18 cellular contexts compared by ENCODE assay signal in the genomic region with DNA sequence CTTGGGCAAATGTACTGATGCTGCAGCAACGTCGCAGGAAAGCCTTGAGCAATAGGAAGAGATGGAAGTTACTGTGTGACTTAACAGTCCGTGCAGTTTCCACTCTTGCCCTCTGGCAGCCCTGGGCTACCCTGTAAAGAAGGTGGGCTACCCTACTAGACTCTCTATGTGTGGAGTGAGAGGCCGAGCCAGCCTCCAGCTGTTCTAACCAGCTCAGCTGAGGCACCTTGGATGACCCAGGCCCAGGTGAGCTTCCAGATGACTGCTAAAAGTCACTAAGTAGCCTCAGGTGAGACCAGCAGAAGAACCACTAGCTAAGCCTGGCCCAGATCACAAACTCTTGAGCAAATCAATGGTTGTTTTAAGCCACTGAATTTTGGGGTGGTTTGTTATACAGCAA. TPM values are rescaled to one million over a fixed set of nuclear protein-coding genes. Genes with fewer than 3 reads are reported as not detected.
DNase-seq lines count a peak whose midpoint lies in the region; ATAC-seq, FAIRE-seq and TF ChIP-seq lines count a peak whose summit lies in the region.
"Had no signal": no experiment of that assay in that cellular context is flagged by ENCODE, and none has a peak within 500 bp of the region (broad histone marks: within the 10 kb centered on the region; RNA-seq: fewer than 3 reads in every experiment).

No MANE protein-coding gene starts in this region.

- H2BK20ac ChIP-seq in H9 (ENCODE audit: low read depth, low read length, poor library complexity, severe bottlenecking): no peak overlapping the region

- H3K14ac ChIP-seq in H9 (ENCODE audit: insufficient read depth, low read length): no peak overlapping the region

- H3K56ac ChIP-seq in H9 (ENCODE audit: insufficient read length, low read depth, low read length): no peak overlapping the region

- H3T11ph ChIP-seq in H9 (ENCODE audit: low read length): no peak overlapping the region

- no peak for TF ChIP-seq RAD21 in HepG2 (CRISPR knock-in tag; IDR thresholded peaks at IDR 0.05)

- no peak overlapping the region for H4K8ac ChIP-seq in H9 (replicated peaks; ENCODE audit: insufficient read length, low read depth, low read length)

- FAIRE-seq in HepG2 (lab: Jason Lieb, UNC): no peak
- FAIRE-seq: GM12892 had no signal

- H4K5ac ChIP-seq in H9 (ENCODE audit: insufficient read length, low read depth, low read length): no peak overlapping the region

- peaks cover 11% of the 10 kb centered on the region; the same call in 1 of the 2 replicates for H3K9me3 ChIP-seq in HepG2 (ENCODE audit: low read length)
- H3K9me3 ChIP-seq in H9 (ENCODE audit: control insufficient read depth, low read depth, low read length): peaks cover 18% of the 10 kb centered on the region
- H3K9me3 ChIP-seq: Caco-2 had no signal

- no peaks in the 10 kb centered on the region for H3K4me1 Mint-ChIP-seq in activated CD4-positive, alpha-beta T cell treated with anti-CD3 and anti-CD28 coated beads, Interleukin-2, amount 10 ng/mL, durations not matched to agents 7 days and 5 days
- H3K4me1 Mint-ChIP-seq in activated CD4-positive, alpha-beta T cell treated with anti-CD3 and anti-CD28 coated beads for 36 hours: no peaks in the 10 kb centered on the region
- H3K4me1 Mint-ChIP-seq in chondrocyte (ENCODE audit: low read depth): no peaks in the 10 kb centered on the region
- no peaks in the 10 kb centered on the region for H3K4me1 Mint-ChIP-seq in type B pancreatic cell (ENCODE audit: unreplicated experiment)
- H3K4me1 Mint-ChIP-seq in H9: no peaks in the 10 kb centered on the region
- H3K4me1 Mint-ChIP-seq: CD14-positive monocyte, GM23338 had no signal

- POLR2A ChIA-PET in activated CD4-positive, alpha-beta T cell treated with anti-CD3 and anti-CD28 coated beads, Interleukin-2, amount 10 ng/mL, durations not matched to agents 7 days and 5 days (lab: Charles Lee): no interaction called here
- POLR2A ChIA-PET in activated CD4-positive, alpha-beta T cell treated with anti-CD3 and anti-CD28 coated beads for 36 hours (lab: Charles Lee): no interaction called here
- POLR2A ChIA-PET in HepG2 (lab: Yijun Ruan, JAX): no interaction called here

- H3K4ac ChIP-seq in H9 (ENCODE audit: low read depth, low read length): no peak overlapping the region

- H3K27me3 ChIP-seq in HepG2 (ENCODE audit: control insufficient read depth in 1 of 2, insufficient read depth in 2 of 2, low read length in 2 of 2) (peaks cover 0 to 8% of the 10 kb centered on the region in 2 experiments; a peak in 2 of 5 replicates), H9 (ENCODE audit: insufficient read depth, low read length) (no peaks in the 10 kb centered on the region)

- DNase-seq in activated CD4-positive, alpha-beta T cell treated with anti-CD3 and anti-CD28 coated beads, Interleukin-2, amount 10 ng/mL, durations not matched to agents 7 days and 5 days: peak; percentile 3
- no peak for DNase-seq in activated CD4-positive, alpha-beta T cell treated with anti-CD3 and anti-CD28 coated beads for 36 hours
- DNase-seq in chondrocyte (ENCODE audit: low spot score) (peak; percentile 58), left lobe of liver (ENCODE audit: low spot score) (peak; percentile 15), type B pancreatic cell (ENCODE audit: extremely low spot score, unreplicated experiment) (peak; percentile 53), HepG2 (ENCODE audit: low spot score) (no peak), H9 (no peak)
- DNase-seq in effector CD8-positive, alpha-beta T cell (lab: John Stamatoyannopoulos, UW): no peak
- DNase-seq: Caco-2, DND-41, GDM1 had no signal

- H3K9ac ChIP-seq in HepG2 (ENCODE audit: insufficient read depth, low read depth, low read length): no peak overlapping the region
- H3K9ac ChIP-seq in H9 (ENCODE audit: extremely low read depth, insufficient read length, low read length): no peak overlapping the region

- no peak overlapping the region for H4K91ac ChIP-seq in H9 (ENCODE audit: insufficient read length, low read depth, low read length)

- H3K4me1 ChIP-seq in HepG2 (ENCODE audit: insufficient read depth, low read length) (no peaks in the 10 kb centered on the region), H9 (ENCODE audit: insufficient read depth, low read length) (no peaks in the 10 kb centered on the region)
- H3K4me1 ChIP-seq: Caco-2, HAP-1 had no signal

- H4K20me1 ChIP-seq in HepG2 (ENCODE audit: insufficient read depth, low read length) (no peaks in the 10 kb centered on the region), H9 (ENCODE audit: control insufficient read depth, insufficient read depth, insufficient read length) (no peaks in the 10 kb centered on the region)

- no peaks in the 10 kb centered on the region for H3K79me2 ChIP-seq in HepG2 (ENCODE audit: insufficient read depth, low read length)
- H3K79me2 ChIP-seq in H9 (ENCODE audit: insufficient read depth, low read length): no peaks in the 10 kb centered on the region

- H2BK120ac ChIP-seq in H9 (ENCODE audit: low read depth, low read length, poor library complexity, severe bottlenecking): no peak overlapping the region

- H3K27ac ChIP-seq in HepG2 (ENCODE audit: extremely low read length, insufficient read depth, low read length): no peak overlapping the region
- H3K27ac ChIP-seq in H9 (ENCODE audit: insufficient read length, low read depth, low read length): no peak overlapping the region
- H3K27ac ChIP-seq: 22Rv1 had no signal

- H3K4me3 Mint-ChIP-seq in activated CD4-positive, alpha-beta T cell treated with anti-CD3 and anti-CD28 coated beads, Interleukin-2, amount 10 ng/mL, durations not matched to agents 7 days and 5 days: no peak overlapping the region
- H3K4me3 Mint-ChIP-seq in activated CD4-positive, alpha-beta T cell treated with anti-CD3 and anti-CD28 coated beads for 36 hours: no peak overlapping the region
- H3K4me3 Mint-ChIP-seq in chondrocyte (ENCODE audit: unreplicated experiment) (no peak overlapping the region), type B pancreatic cell (no peak overlapping the region), H9 (no peak overlapping the region)
- H3K4me3 Mint-ChIP-seq: CD14-positive monocyte; CD8-positive, alpha-beta T cell; GM23338 had no signal

- no peaks in the 10 kb centered on the region for H3K36me3 ChIP-seq in HepG2 (replicated peaks in 1 of 2; ENCODE audit: control insufficient read depth in 1 of 2, insufficient read depth in 2 of 2, low read length in 2 of 2)
- H3K36me3 ChIP-seq: HAP-1 had no signal

- intact Hi-C loops in activated CD4-positive, alpha-beta T cell treated with anti-CD3 and anti-CD28 coated beads for 36 hours (cut with DNase I, micrococcal nuclease): no loop called here
- intact Hi-C loops in HepG2 (cut with micrococcal nuclease; ENCODE audit: unreplicated experiment): no loop called here

- H3K23me2 ChIP-seq in H9 (ENCODE audit: insufficient read length, low read depth, low read length, poor library complexity, severe bottlenecking): no peaks in the 10 kb centered on the region

- H2BK12ac ChIP-seq in H9 (ENCODE audit: insufficient read length, low read depth, low read length): no peak overlapping the region

- no peaks in the 10 kb centered on the region for H3K36me3 Mint-ChIP-seq in activated CD4-positive, alpha-beta T cell treated with anti-CD3 and anti-CD28 coated beads, Interleukin-2, amount 10 ng/mL, durations not matched to agents 7 days and 5 days (ENCODE audit: low read depth)
- peaks cover 2% of the 10 kb centered on the region for H3K36me3 Mint-ChIP-seq in activated CD4-positive, alpha-beta T cell treated with anti-CD3 and anti-CD28 coated beads for 36 hours (ENCODE audit: low read depth)
- H3K36me3 Mint-ChIP-seq in chondrocyte (ENCODE audit: low read depth): peaks cover 4% of the 10 kb centered on the region
- H3K36me3 Mint-ChIP-seq in type B pancreatic cell: no peaks in the 10 kb centered on the region
- peaks cover 4 to 20% (median 6%) of the 10 kb centered on the region in 3 experiments; a peak in 6 of 7 replicates for H3K36me3 Mint-ChIP-seq in H9 (ENCODE audit: insufficient read depth in 1 of 3, low read depth in 3 of 3)
- H3K36me3 Mint-ChIP-seq: CD14-positive monocyte; CD8-positive, alpha-beta T cell had no signal

- no peak overlapping the region for H2BK5ac ChIP-seq in H9 (ENCODE audit: insufficient read length, low read length)

- ATAC-seq in activated CD4-positive, alpha-beta T cell treated with anti-CD3 and anti-CD28 coated beads for 36 hours: no peak
- no peak for ATAC-seq in left lobe of liver
- no peak for ATAC-seq in HepG2
- ATAC-seq: CD8-positive, alpha-beta T cell; GM23338 had no signal

- H3K9me3 Mint-ChIP-seq in activated CD4-positive, alpha-beta T cell treated with anti-CD3 and anti-CD28 coated beads, Interleukin-2, amount 10 ng/mL, durations not matched to agents 7 days and 5 days: peaks cover 29% of the 10 kb centered on the region
- peaks cover 17% of the 10 kb centered on the region for H3K9me3 Mint-ChIP-seq in activated CD4-positive, alpha-beta T cell treated with anti-CD3 and anti-CD28 coated beads for 36 hours (ENCODE audit: low read depth)
- H3K9me3 Mint-ChIP-seq in chondrocyte (ENCODE audit: low read depth): peaks cover 32% of the 10 kb centered on the region
- H3K9me3 Mint-ChIP-seq in type B pancreatic cell: peaks cover 4% of the 10 kb centered on the region
- peaks cover 47 to 48% of the 10 kb centered on the region in 2 experiments for H3K9me3 Mint-ChIP-seq in H9

- TF ChIP-seq EP300 in HepG2 (IDR thresholded peaks at IDR 0.05; ENCODE audit: low read depth in 2 of 2, low read length in 2 of 2) (no peak), HepG2 (CRISPR knock-in tag; IDR thresholded peaks at IDR 0.05; ENCODE audit: borderline replicate concordance) (no peak)

- BruUV-seq in HepG2 (replicated peaks; lab: Mats Ljungman, UMichigan): no TSS peak

- CTCF ChIA-PET in activated CD4-positive, alpha-beta T cell treated with anti-CD3 and anti-CD28 coated beads, Interleukin-2, amount 10 ng/mL, durations not matched to agents 7 days and 5 days (lab: Charles Lee): interaction anchor here (0.8 kb wide), 1 partner anchor 40 kb away, joined by 3 read pairs; no protein-coding TSS in a partner anchor
- CTCF ChIA-PET in activated CD4-positive, alpha-beta T cell treated with anti-CD3 and anti-CD28 coated beads for 36 hours (lab: Charles Lee): interaction anchor here (0.5 to 0.8 kb wide), 3 partner anchors 67 to 180 kb away, joined by 3 to 5 read pairs (median 3); no protein-coding TSS in a partner anchor
- CTCF ChIA-PET in HepG2 (lab: Yijun Ruan, JAX; ENCODE audit: low intra/inter-chr PET ratio, low total read pairs): no interaction called here

- H3K79me1 ChIP-seq in H9 (ENCODE audit: insufficient read depth, low read depth, low read length, poor library complexity, severe bottlenecking): no peaks in the 10 kb centered on the region

- no peak overlapping the region for H3K18ac ChIP-seq in H9 (ENCODE audit: insufficient read length, low read depth, low read length)

- TF ChIP-seq POLR2A in HepG2 (IDR thresholded peaks at IDR 0.05; ENCODE audit: insufficient read depth in 1 of 2, low read depth in 2 of 2, low read length in 2 of 2): no peak

- WGBS in HepG2 (ENCODE audit: low lambda C conversion rate): no CpG with 5 or more reads among the region's 4 CpGs
- WGBS in H9 (ENCODE audit: extremely low coverage, insufficient read length, low lambda C conversion rate): no CpG with 5 or more reads among the region's 4 CpGs

- H2AK5ac ChIP-seq in H9 (ENCODE audit: insufficient read length, low read length): no peak overlapping the region

- no peaks in the 10 kb centered on the region for H3K27me3 Mint-ChIP-seq in activated CD4-positive, alpha-beta T cell treated with anti-CD3 and anti-CD28 coated beads, Interleukin-2, amount 10 ng/mL, durations not matched to agents 7 days and 5 days
- peaks cover 6% of the 10 kb centered on the region for H3K27me3 Mint-ChIP-seq in activated CD4-positive, alpha-beta T cell treated with anti-CD3 and anti-CD28 coated beads for 36 hours
- H3K27me3 Mint-ChIP-seq in chondrocyte (ENCODE audit: low read depth) (peaks cover 8% of the 10 kb centered on the region), type B pancreatic cell (peaks cover 24% of the 10 kb centered on the region), H9 (ENCODE audit: low read depth) (peaks cover 28% of the 10 kb centered on the region)

- no peak overlapping the region for H2BK15ac ChIP-seq in H9 (ENCODE audit: low read depth, low read length)

- TF ChIP-seq CTCF in chondrocyte (IDR thresholded peaks at IDR 0.05): no peak
- TF ChIP-seq CTCF in type B pancreatic cell (conservative IDR thresholded peaks at IDR 0.05): no peak
- no peak for TF ChIP-seq CTCF in HepG2 (CRISPR knock-in tag; IDR thresholded peaks at IDR 0.05)
- no peak for TF ChIP-seq CTCF in H9 (conservative IDR thresholded peaks at IDR 0.05)

- no peak overlapping the region for H3K4me3 ChIP-seq in HepG2 (replicated peaks in 1 of 3; ENCODE audit: insufficient read depth in 1 of 3, low read depth in 2 of 3, low read length in 3 of 3)
- H3K4me3 ChIP-seq: GM23338, HAP-1 had no signal

- H3K23ac ChIP-seq in H9 (ENCODE audit: insufficient read length, low read depth, low read length): no peak overlapping the region

- no peak overlapping the region for H2AFZ ChIP-seq in HepG2 (ENCODE audit: low read length)
- no peak overlapping the region for H2AFZ ChIP-seq in H9 (ENCODE audit: low read length)
- H2AFZ ChIP-seq: GM23338 had no signal

- H3K4me2 ChIP-seq in HepG2 (ENCODE audit: low read depth, low read length): no peak overlapping the region
- no peak overlapping the region for H3K4me2 ChIP-seq in H9 (ENCODE audit: insufficient read depth, insufficient read length, low read length)
- H3K4me2 ChIP-seq: GM23338 had no signal

- in situ Hi-C loops in HepG2 (cut with HindIII; ENCODE audit: extremely low pct_ligation_motif_present, low pct_unique_long_range_greater_than_20kb): no loop called here

- no peak overlapping the region for H3K27ac Mint-ChIP-seq in activated CD4-positive, alpha-beta T cell treated with anti-CD3 and anti-CD28 coated beads, Interleukin-2, amount 10 ng/mL, durations not matched to agents 7 days and 5 days
- H3K27ac Mint-ChIP-seq in activated CD4-positive, alpha-beta T cell treated with anti-CD3 and anti-CD28 coated beads for 36 hours: no peak overlapping the region
- H3K27ac Mint-ChIP-seq in chondrocyte (ENCODE audit: unreplicated experiment): no peak overlapping the region
- no peak overlapping the region for H3K27ac Mint-ChIP-seq in type B pancreatic cell
- H3K27ac Mint-ChIP-seq in H9: no peak overlapping the region
- H3K27ac Mint-ChIP-seq: CD8-positive, alpha-beta T cell; GM23338 had no signal

RNA-seq across cellular contexts. Expression of a gene that starts 34.9 kb away (rescaled TPM):
- total RNA-seq in activated CD4-positive, alpha-beta T cell treated with anti-CD3 and anti-CD28 coated beads, Interleukin-2, amount 10 ng/mL, durations not matched to agents 7 days and 5 days: not detected
- total RNA-seq in activated CD4-positive, alpha-beta T cell treated with anti-CD3 and anti-CD28 coated beads for 36 hours: under 1 TPM in 1 of 2 experiments, not detected in 1; 0.12 TPM
- 0.10 to 0.94 TPM (median 0.13 TPM) in 3 replicates for total RNA-seq in chondrocyte
- total RNA-seq in left lobe of liver: 0.13 TPM
- total RNA-seq in type B pancreatic cell (ENCODE audit: low replicate concordance): 10.8 and 52.6 TPM in 2 replicates
- 0.60 and 1.2 TPM in 2 replicates for total RNA-seq in HepG2 (2016; rRNA removed; fragmentation: Illumina TruSeq; extraction: Trizol)
- 0.18 and 0.30 TPM in 2 replicates for total RNA-seq in HepG2 (2016; cell fraction: cytosol; rRNA removed; fragmentation: Illumina TruSeq; extraction: Trizol; ENCODE audit: low read depth)
- total RNA-seq in HepG2 (2016; cell fraction: insoluble cytoplasmic fraction; rRNA removed; fragmentation: Illumina TruSeq; extraction: Trizol): 0.69 and 1.1 TPM in 2 replicates
- total RNA-seq in HepG2 (2016; cell fraction: membrane; rRNA removed; fragmentation: Illumina TruSeq; extraction: Trizol): 0.83 and 1.1 TPM in 2 replicates
- 0.53 and 0.78 TPM in 2 replicates for total RNA-seq in HepG2 (2016; cell fraction: nucleus; rRNA removed; fragmentation: Illumina TruSeq; extraction: Trizol)
- 7.0 and 8.6 TPM in 2 replicates for polyA plus RNA-seq in HepG2 (2011; rRNA removed)
- polyA plus RNA-seq in HepG2 (2011; cell fraction: cytosol; rRNA removed): 7.1 and 8.6 TPM in 2 replicates
- 5.4 and 5.9 TPM in 2 replicates for polyA plus RNA-seq in HepG2 (2011; cell fraction: nucleus; rRNA removed)
- 2.1 and 2.2 TPM in 2 replicates for polyA plus RNA-seq in HepG2 (2012)
- polyA plus RNA-seq in HepG2 (2016; cell fraction: cytosol; fragmentation: Illumina TruSeq; extraction: Trizol; ENCODE audit: low read depth): 0.25 and 0.43 TPM in 2 replicates
- polyA plus RNA-seq in HepG2 (2016; cell fraction: insoluble cytoplasmic fraction; fragmentation: Illumina TruSeq; extraction: Trizol; ENCODE audit: low read depth): 2.3 TPM in 2 replicates
- polyA plus RNA-seq in HepG2 (2016; cell fraction: membrane; fragmentation: Illumina TruSeq; extraction: Trizol; ENCODE audit: low read depth): 0.92 and 1.3 TPM in 2 replicates
- 2.0 and 2.3 TPM in 2 replicates for polyA plus RNA-seq in HepG2 (2016; cell fraction: nucleus; fragmentation: Illumina TruSeq; extraction: Trizol; ENCODE audit: insufficient read depth, low read depth)
- 0.07 and 17.8 TPM in 2 replicates for polyA minus RNA-seq in HepG2 (2011; rRNA and poly(A)+ RNA removed; ENCODE audit: low replicate concordance)
- 3.9 and 5.6 TPM in 2 replicates for polyA minus RNA-seq in HepG2 (2011; cell fraction: cytosol; rRNA and poly(A)+ RNA removed)
- 6.0 and 6.7 TPM in 2 replicates for polyA minus RNA-seq in HepG2 (2011; cell fraction: nucleus; rRNA and poly(A)+ RNA removed)
- 8.1 and 8.6 TPM in 2 replicates for total RNA-seq in H9 (2021)
- total RNA-seq: A673; Caco-2; CD8-positive, alpha-beta T cell had no signal
- polyA plus RNA-seq: CD14-positive monocyte had no signal

Comparison
In these comparisons a context has a peak if more than half of its experiments do, and no peak if none do; other contexts are left out.
1. DNase-seq: peak in activated CD4-positive, alpha-beta T cell treated with anti-CD3 and anti-CD28 coated beads, Interleukin-2, amount 10 ng/mL, durations not matched to agents 7 days and 5 days (single experiment), chondrocyte (single experiment), left lobe of liver (single experiment) and type B pancreatic cell (single experiment); none in activated CD4-positive, alpha-beta T cell treated with anti-CD3 and anti-CD28 coated beads for 36 hours (single experiment), effector CD8-positive, alpha-beta T cell (single experiment), HepG2 (single experiment) and H9 (single experiment).